ENCODE assay signal across 23 cellular contexts in genomic region chr4:45007499-45007898, GRCh38.
A peak's percentile ranks its signal among the peaks of the same experiment; 100 is the strongest.
DNase-seq lines count a peak whose midpoint lies in the region; ATAC-seq and TF ChIP-seq lines count a peak whose summit lies in the region.
"Had no signal": no experiment of that assay in that cellular context is flagged by ENCODE, and none has a peak within 500 bp of the region (broad histone marks: within the 10 kb centered on the region; RNA-seq: fewer than 3 reads in every experiment).

No MANE protein-coding gene starts in this region.

- no peak for TF ChIP-seq EP300 in tibial nerve (IDR thresholded peaks at IDR 0.05)

- H3K9me3 ChIP-seq in tibial nerve = no peaks in the 10 kb centered on the region
- H3K9me3 ChIP-seq: BE2C, BLaER1 had no signal

- H3K27me3 ChIP-seq in tibial nerve = no peaks in the 10 kb centered on the region
- H3K27me3 ChIP-seq: BE2C, BLaER1 had no signal

- H3K27ac ChIP-seq in tibial nerve = no peak overlapping the region
- H3K27ac ChIP-seq: BLaER1 had no signal

- H3K36me3 ChIP-seq in tibial nerve = no peaks in the 10 kb centered on the region
- H3K36me3 ChIP-seq: BE2C, BLaER1 had no signal

- no peak for DNase-seq in Right ventricle myocardium superior
- DNase-seq in left cardiac atrium = no peak
- DNase-seq in NCI-H446 (lab: John Stamatoyannopoulos, UW) = peak; percentile 25 to 87
- peak; percentile 53 for DNase-seq in NCI-H446 treated with DMSO at 0.1 percent for 48 hours (lab: John Stamatoyannopoulos, UW)
- no peak for DNase-seq in head of caudate nucleus
- DNase-seq in tibial nerve (ENCODE audit: low spot score in 2 of 2) = no peak
- DNase-seq: 8988T; ACHN; BE2C; C1 segment of cervical spinal cord; CD4-positive, alpha-beta memory T cell; CD4-positive, CD25-positive, alpha-beta regulatory T cell; CD8-positive, alpha-beta memory T cell; COR-L47; DMS 273 treated with DMSO at 0.1 percent for 48 hours; DMS153; DMS53; DMS79; DND-41; EL; GDM1 had no signal

- no peak for TF ChIP-seq CTCF in tibial nerve (IDR thresholded peaks at IDR 0.05)

- no peak for TF ChIP-seq POLR2A in tibial nerve (IDR thresholded peaks at IDR 0.05)

- intact Hi-C loops in Right ventricle myocardium superior (cut with DNase I) = no loop called here
- intact Hi-C loops in left cardiac atrium (cut with DNase I) = no loop called here
- intact Hi-C loops in head of caudate nucleus (cut with DNase I) = no loop called here

- WGBS in tibial nerve, 2 donors = 73 to 76% methylated on average over 3 of the region's 3 CpGs

- H3K4me3 ChIP-seq in tibial nerve = no peak overlapping the region
- H3K4me3 ChIP-seq: BLaER1, GM12878 had no signal

- ATAC-seq in Right ventricle myocardium superior (ENCODE audit: poor library complexity) (peak; percentile 53), left cardiac atrium (no peak)
- ATAC-seq: GM12878 had no signal

- H3K4me1 ChIP-seq in tibial nerve = no peaks in the 10 kb centered on the region
- H3K4me1 ChIP-seq: BE2C, BLaER1 had no signal

Comparison
In these comparisons a context has a peak if more than half of its experiments do, and no peak if none do; other contexts are left out.
1. DNase-seq: peak in NCI-H446 (2 of 2) and NCI-H446 treated with DMSO at 0.1 percent for 48 hours (single experiment); none in Right ventricle myocardium superior (single experiment), left cardiac atrium (single experiment), head of caudate nucleus (0 of 42) and tibial nerve (0 of 2).